In the genomic region with DNA sequence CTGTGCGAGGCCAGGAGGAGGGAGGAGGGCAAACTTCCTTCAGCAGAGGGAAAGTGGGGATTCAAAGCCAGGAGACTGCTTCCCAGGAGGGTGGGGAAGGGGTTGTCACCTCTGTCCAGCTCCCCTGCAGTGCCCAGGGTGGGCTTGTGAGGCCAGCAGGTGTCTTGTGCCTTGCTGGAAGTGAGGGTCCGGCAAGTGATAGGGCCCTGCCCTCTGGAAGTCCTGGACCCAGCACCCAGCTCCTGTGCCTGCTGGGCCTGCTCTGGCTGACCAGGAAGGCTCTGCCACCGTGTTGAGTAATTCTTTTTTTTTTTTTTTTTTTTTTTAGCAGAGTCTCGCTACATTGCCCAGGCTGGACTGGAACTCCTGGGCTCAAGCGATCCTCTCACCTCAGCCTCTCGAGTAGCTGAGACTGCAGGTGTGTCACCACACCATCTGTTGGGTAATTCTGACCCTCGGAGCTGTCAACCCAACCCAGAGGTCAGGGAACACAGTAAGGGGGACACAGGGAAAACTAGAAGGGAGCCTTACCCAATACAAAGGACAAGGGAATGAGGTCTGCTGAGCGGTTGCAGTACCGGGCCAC, we compare ENCODE assay signal across 1 cellular context.
TF ChIP-seq lines count a peak whose summit lies in the region.

No MANE protein-coding gene starts in this region.

TF ChIP-seq in endothelial cell of umbilical vein, 7 proteins besides CTCF, POLR2A, EP300 and RAD21:
- TF ChIP-seq EZH2 (IDR thresholded peaks at IDR 0.05; ENCODE audit: borderline replicate concordance, low read depth, low read length, severe bottlenecking): no peak
- TF ChIP-seq JUN (IDR thresholded peaks at IDR 0.05; ENCODE audit: borderline replicate concordance, insufficient read depth, insufficient read length, low read depth): no peak
- no peak for TF ChIP-seq MYC (IDR thresholded peaks at IDR 0.05; ENCODE audit: low read depth, low read length)
- TF ChIP-seq GATA2 (IDR thresholded peaks at IDR 0.05; ENCODE audit: insufficient read depth, insufficient read length, low read depth, low read length): no peak
- TF ChIP-seq FOS (IDR thresholded peaks at IDR 0.05; ENCODE audit: borderline replicate concordance, insufficient read depth, low read length): no peak
- TF ChIP-seq, protein P1, sequence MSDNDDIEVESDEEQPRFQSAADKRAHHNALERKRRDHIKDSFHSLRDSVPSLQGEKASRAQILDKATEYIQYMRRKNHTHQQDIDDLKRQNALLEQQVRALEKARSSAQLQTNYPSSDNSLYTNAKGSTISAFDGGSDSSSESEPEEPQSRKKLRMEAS (IDR thresholded peaks at IDR 0.05; ENCODE audit: insufficient read depth, insufficient read length): no peak
- TF ChIP-seq POLR2AphosphoS5 (IDR thresholded peaks at IDR 0.05; ENCODE audit: insufficient read depth, low read depth, low read length): no peak
